19 cellular contexts compared by ENCODE assay signal in genomic region chr3:103976931-103977339, GRCh38.
DNase-seq lines count a peak whose midpoint lies in the region; ATAC-seq and TF ChIP-seq lines count a peak whose summit lies in the region.
"Had no signal": no experiment of that assay in that cellular context is flagged by ENCODE, and none has a peak within 500 bp of the region (broad histone marks: within the 10 kb centered on the region; RNA-seq: fewer than 3 reads in every experiment).

No MANE protein-coding gene starts in this region.

- no peaks in the 10 kb centered on the region for H3K27me3 Mint-ChIP-seq in natural killer cell treated with Interleukin-12 subunit alpha and Interleukin-12 subunit beta and Interleukin-15 and Interleukin-18, amount 100 ng/mL, for 72 hours
- no peaks in the 10 kb centered on the region for H3K27me3 Mint-ChIP-seq in activated T-helper 17 cell treated with anti-CD3 and anti-CD28 coated beads, Interleukin-2, amount 50 U/mL, for 72 hours

- no peaks in the 10 kb centered on the region for H3K4me1 Mint-ChIP-seq in natural killer cell treated with Interleukin-12 subunit alpha and Interleukin-12 subunit beta and Interleukin-15 and Interleukin-18, amount 100 ng/mL, for 72 hours (ENCODE audit: low read depth in 2 of 2)
- H3K4me1 Mint-ChIP-seq in activated T-helper 17 cell treated with anti-CD3 and anti-CD28 coated beads, Interleukin-2, amount 50 U/mL, for 72 hours = no peaks in the 10 kb centered on the region
- H3K4me1 Mint-ChIP-seq: immature natural killer cell; neural progenitor cell; stimulated activated effector memory CD8-positive, alpha-beta T cell treated with anti-CD3 and anti-CD28 coated beads, Interleukin-12 subunit alpha, Interleukin-12 subunit beta, amount 100 ng/mL, for 72 hours had no signal

- H3K27ac ChIP-seq in body of pancreas = peak overlapping the region in 1 of 4 donors; percentile 12
- H3K27ac ChIP-seq: coronary artery, epithelial cell of prostate, neural progenitor cell, sigmoid colon, tibial nerve had no signal

- peaks cover 17% of the 10 kb centered on the region for H3K9me3 Mint-ChIP-seq in natural killer cell treated with Interleukin-12 subunit alpha and Interleukin-12 subunit beta and Interleukin-15 and Interleukin-18, amount 100 ng/mL, for 72 hours
- no peaks in the 10 kb centered on the region for H3K9me3 Mint-ChIP-seq in activated T-helper 17 cell treated with anti-CD3 and anti-CD28 coated beads, Interleukin-2, amount 50 U/mL, for 72 hours

- DNase-seq in body of pancreas (no peak), DMS153 (lab: John Stamatoyannopoulos, UW) (no peak), amniotic stem cell (lab: John Stamatoyannopoulos, UW) (no peak)
- DNase-seq in natural killer cell treated with Interleukin-12 subunit alpha and Interleukin-12 subunit beta and Interleukin-15 and Interleukin-18, amount 100 ng/mL, for 72 hours (ENCODE audit: low spot score) = no peak
- DNase-seq: activated CD8-positive, alpha-beta T cell treated with anti-CD3 and anti-CD28 coated beads, Interleukin-2, amount 10 ng/mL, durations not matched to agents 7 days and 5 days; aorta; COR-L47; immature natural killer cell; NCI-H187; sigmoid colon had no signal

- 0 to 5% methylated on average over 1 of the region's 1 CpG for WGBS in body of pancreas, 2 donors

- TF ChIP-seq POLR2A in body of pancreas (IDR thresholded peaks at IDR 0.05) = no peak

- no peaks in the 10 kb centered on the region for H3K4me1 ChIP-seq in body of pancreas
- H3K4me1 ChIP-seq: neural progenitor cell, sigmoid colon, tibial nerve had no signal

- no peaks in the 10 kb centered on the region for H3K9me3 ChIP-seq in body of pancreas
- H3K9me3 ChIP-seq: sigmoid colon, tibial nerve had no signal

- no peak overlapping the region for H3K27ac Mint-ChIP-seq in natural killer cell treated with Interleukin-12 subunit alpha and Interleukin-12 subunit beta and Interleukin-15 and Interleukin-18, amount 100 ng/mL, for 72 hours
- H3K27ac Mint-ChIP-seq in activated T-helper 17 cell treated with anti-CD3 and anti-CD28 coated beads, Interleukin-2, amount 50 U/mL, for 72 hours = no peak overlapping the region
- H3K27ac Mint-ChIP-seq: activated CD8-positive, alpha-beta T cell treated with anti-CD3 and anti-CD28 coated beads, Interleukin-2, amount 10 ng/mL, durations not matched to agents 7 days and 5 days; immature natural killer cell; neural progenitor cell; stimulated activated effector memory CD8-positive, alpha-beta T cell treated with anti-CD3 and anti-CD28 coated beads, Interleukin-12 subunit alpha, Interleukin-12 subunit beta, amount 100 ng/mL, for 72 hours had no signal

- no peak overlapping the region for H3K4me3 Mint-ChIP-seq in natural killer cell treated with Interleukin-12 subunit alpha and Interleukin-12 subunit beta and Interleukin-15 and Interleukin-18, amount 100 ng/mL, for 72 hours
- no peak overlapping the region for H3K4me3 Mint-ChIP-seq in activated T-helper 17 cell treated with anti-CD3 and anti-CD28 coated beads, Interleukin-2, amount 50 U/mL, for 72 hours
- H3K4me3 Mint-ChIP-seq: activated CD8-positive, alpha-beta T cell treated with anti-CD3 and anti-CD28 coated beads, Interleukin-2, amount 10 ng/mL, durations not matched to agents 7 days and 5 days; immature natural killer cell; neural progenitor cell; stimulated activated effector memory CD8-positive, alpha-beta T cell treated with anti-CD3 and anti-CD28 coated beads, Interleukin-12 subunit alpha, Interleukin-12 subunit beta, amount 100 ng/mL, for 72 hours had no signal

- no peak for TF ChIP-seq CTCF in body of pancreas (IDR thresholded peaks at IDR 0.05)

- no peaks in the 10 kb centered on the region for H3K36me3 Mint-ChIP-seq in natural killer cell treated with Interleukin-12 subunit alpha and Interleukin-12 subunit beta and Interleukin-15 and Interleukin-18, amount 100 ng/mL, for 72 hours
- H3K36me3 Mint-ChIP-seq in activated T-helper 17 cell treated with anti-CD3 and anti-CD28 coated beads, Interleukin-2, amount 50 U/mL, for 72 hours (ENCODE audit: low read depth) = no peaks in the 10 kb centered on the region
- H3K36me3 Mint-ChIP-seq: immature natural killer cell; neural progenitor cell; stimulated activated effector memory CD8-positive, alpha-beta T cell treated with anti-CD3 and anti-CD28 coated beads, Interleukin-12 subunit alpha, Interleukin-12 subunit beta, amount 100 ng/mL, for 72 hours had no signal

- no peaks in the 10 kb centered on the region for H3K27me3 ChIP-seq in body of pancreas
- H3K27me3 ChIP-seq: neural progenitor cell, sigmoid colon, tibial nerve had no signal

- H3K4me3 ChIP-seq in body of pancreas = no peak overlapping the region
- H3K4me3 ChIP-seq: coronary artery, neural progenitor cell, sigmoid colon, tibial nerve had no signal

- peak; percentile 93 for ATAC-seq in GM18511 (IDR thresholded peaks at IDR 0.05; ENCODE audit: unreplicated experiment)
- ATAC-seq in GM19467 (IDR thresholded peaks at IDR 0.05; ENCODE audit: unreplicated experiment) = peak; percentile 88
- ATAC-seq in HG03135 (IDR thresholded peaks at IDR 0.05; ENCODE audit: unreplicated experiment) = peak; percentile 67
- peak; percentile 40 for ATAC-seq in body of pancreas
- ATAC-seq in natural killer cell treated with Interleukin-12 subunit alpha and Interleukin-12 subunit beta and Interleukin-15 and Interleukin-18, amount 100 ng/mL, for 72 hours = no peak
- no peak for ATAC-seq in activated T-helper 17 cell treated with anti-CD3 and anti-CD28 coated beads, Interleukin-2, amount 50 U/mL, for 72 hours (replicated peaks)
- ATAC-seq: activated CD8-positive, alpha-beta T cell treated with anti-CD3 and anti-CD28 coated beads, Interleukin-2, amount 10 ng/mL, durations not matched to agents 7 days and 5 days; stimulated activated effector memory CD8-positive, alpha-beta T cell treated with anti-CD3 and anti-CD28 coated beads, Interleukin-12 subunit alpha, Interleukin-12 subunit beta, amount 100 ng/mL, for 72 hours had no signal

- H3K36me3 ChIP-seq in body of pancreas (replicated peaks in 1 of 2; ENCODE audit: insufficient read depth in 1 of 2, low read depth in 2 of 2) = no peaks in the 10 kb centered on the region
- H3K36me3 ChIP-seq: neural progenitor cell, sigmoid colon, tibial nerve had no signal

- intact Hi-C loops in body of pancreas (cut with DNase I) = no loop called here

Comparison
In these comparisons a context has a peak if more than half of its experiments do, and no peak if none do; other contexts are left out.
1. ATAC-seq: peak in GM18511 (single experiment), GM19467 (single experiment), HG03135 (single experiment) and body of pancreas (single experiment); none in natural killer cell treated with Interleukin-12 subunit alpha and Interleukin-12 subunit beta and Interleukin-15 and Interleukin-18, amount 100 ng/mL, for 72 hours (0 of 2) and activated T-helper 17 cell treated with anti-CD3 and anti-CD28 coated beads, Interleukin-2, amount 50 U/mL, for 72 hours (single experiment).